9 cellular contexts compared by ENCODE assay signal in genomic region chr6:33746651-33747100, GRCh38. TPM values are rescaled to one million over a fixed set of nuclear protein-coding genes. Genes with fewer than 3 reads are reported as not detected.
A peak's percentile ranks its signal among the peaks of the same experiment; 100 is the strongest.
DNase-seq lines count a peak whose midpoint lies in the region; ATAC-seq, FAIRE-seq and TF ChIP-seq lines count a peak whose summit lies in the region.
"Had no signal": no experiment of that assay in that cellular context is flagged by ENCODE, and none has a peak within 500 bp of the region (broad histone marks: within the 10 kb centered on the region; RNA-seq: fewer than 3 reads in every experiment).

Gene IP6K3 (minus strand): TSS chr6:33746905. CDS start chr6:33735476, 11,429 bp downstream.

- no peak for TF ChIP-seq RAD21 in liver (IDR thresholded peaks at IDR 0.05)

- H3K9me3 ChIP-seq in duodenal mucosa (ENCODE audit: control insufficient read depth in 1 of 2, low read length in 2 of 2) (no peaks in the 10 kb centered on the region), liver (ENCODE audit: control insufficient read depth in 4 of 4, low read length in 3 of 4) (no peaks in the 10 kb centered on the region), skeletal muscle tissue (ENCODE audit: control insufficient read depth in 3 of 3, low read length in 3 of 3) (no peaks in the 10 kb centered on the region)

- peak within 1 kb of the TSS; percentile 68 for H3K27ac ChIP-seq in duodenal mucosa (ENCODE audit: low read depth, low read length)
- H3K27ac ChIP-seq in liver (ENCODE audit: low read depth in 1 of 2, low read length in 2 of 2) = peak within 1 kb of the TSS; percentile 73 to 76
- H3K27ac ChIP-seq in skeletal muscle tissue (ENCODE audit: low read depth, low read length) = peak within 1 kb of the TSS; percentile 100

- H3K36me3 ChIP-seq in duodenal mucosa (ENCODE audit: control insufficient read depth in 1 of 2, insufficient read depth in 2 of 2, low read length in 2 of 2) (no peaks in the 10 kb centered on the region), liver (ENCODE audit: control insufficient read depth in 4 of 4, insufficient read depth in 3 of 4, low read depth in 1 of 4, low read length in 3 of 4) (no peaks in the 10 kb centered on the region), skeletal muscle tissue (ENCODE audit: control insufficient read depth in 3 of 3, insufficient read depth in 3 of 3, low read length in 3 of 3) (peaks cover 3 to 15% (median 12%) of the 10 kb centered on the region in 3 donors)

- H3K4me3 ChIP-seq in duodenal mucosa (ENCODE audit: low read depth in 1 of 2, low read length in 2 of 2) = no peak within 1 kb of the TSS
- H3K4me3 ChIP-seq in liver (ENCODE audit: low read depth in 1 of 3, low read length in 3 of 3) = peak within 1 kb of the TSS; percentile 5 to 42 (median 25)
- H3K4me3 ChIP-seq in skeletal muscle tissue (ENCODE audit: low read length in 3 of 3) = peak within 1 kb of the TSS; percentile 91 to 99 (median 98)

- peak; percentile 73 for FAIRE-seq in HTR-8/SVneo (lab: Jason Lieb, UNC)

- DNase-seq in HTR-8/SVneo (ENCODE audit: insufficient read length, low spot score) (no peak), NCI-H146 (lab: John Stamatoyannopoulos, UW) (no peak)
- DNase-seq in stimulated activated CD4-positive, alpha-beta T cell treated with anti-CD3 and anti-CD28 coated beads, Interleukin-15, amount 100 ng/mL, for 24 hours = no peak
- DNase-seq: DMS79 had no signal

- ATAC-seq in HG03521 (IDR thresholded peaks at IDR 0.05; ENCODE audit: unreplicated experiment) (no peak), HG03280 (IDR thresholded peaks at IDR 0.05; ENCODE audit: unreplicated experiment) (no peak)

- WGBS in liver = 64% methylated on average over 10 of the region's 10 CpGs

- TF ChIP-seq CTCF in liver (IDR thresholded peaks at IDR 0.05; ENCODE audit: low read depth, low read length, missing input control) = no peak

- H3K9ac ChIP-seq in duodenal mucosa (ENCODE audit: low read depth in 1 of 2, low read length in 2 of 2) = peak within 1 kb of the TSS in 1 of 2 donors; percentile 39
- H3K9ac ChIP-seq in liver (ENCODE audit: low read depth in 1 of 2, low read length in 2 of 2) = peak within 1 kb of the TSS; percentile 18 to 37
- H3K9ac ChIP-seq in skeletal muscle tissue (ENCODE audit: low read depth in 1 of 3, low read length in 3 of 3) = peak within 1 kb of the TSS; percentile 99 to 100 (median 100)

- no peaks in the 10 kb centered on the region for H3K27me3 ChIP-seq in duodenal mucosa (ENCODE audit: control insufficient read depth in 1 of 2, insufficient read depth in 2 of 2, low read length in 2 of 2)
- H3K27me3 ChIP-seq in liver (ENCODE audit: control insufficient read depth in 4 of 4, insufficient read depth in 4 of 4, low read length in 3 of 4) = no peaks in the 10 kb centered on the region
- H3K27me3 ChIP-seq in skeletal muscle tissue (ENCODE audit: control insufficient read depth in 3 of 3, insufficient read depth in 3 of 3, low read length in 3 of 3) = peaks cover 0 to 5% (median 0%) of the 10 kb centered on the region in 3 donors

- H3K4me1 ChIP-seq in duodenal mucosa (ENCODE audit: control insufficient read depth in 1 of 2, insufficient read depth in 2 of 2, low read length in 2 of 2) (peaks cover 10 to 22% of the 10 kb centered on the region in 2 donors), liver (ENCODE audit: control insufficient read depth in 4 of 4, insufficient read depth in 4 of 4, low read length in 3 of 4) (peaks cover 2 to 52% (median 36%) of the 10 kb centered on the region in 4 donors), skeletal muscle tissue (ENCODE audit: control insufficient read depth in 3 of 3, insufficient read depth in 3 of 3, low read length in 3 of 3) (peaks cover 73 to 86% (median 76%) of the 10 kb centered on the region in 3 donors)

TF ChIP-seq in liver, 16 proteins besides CTCF, POLR2A, EP300 and RAD21:
- TF ChIP-seq FOXA1 (IDR thresholded peaks at IDR 0.05) (no peak), YY1 (IDR thresholded peaks at IDR 0.05) (no peak), NR2F2 (IDR thresholded peaks at IDR 0.05) (no peak)
- TF ChIP-seq, protein P1, sequence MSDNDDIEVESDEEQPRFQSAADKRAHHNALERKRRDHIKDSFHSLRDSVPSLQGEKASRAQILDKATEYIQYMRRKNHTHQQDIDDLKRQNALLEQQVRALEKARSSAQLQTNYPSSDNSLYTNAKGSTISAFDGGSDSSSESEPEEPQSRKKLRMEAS (IDR thresholded peaks at IDR 0.05) = no peak

RNA-seq across cellular contexts. Expression of gene IP6K3, which starts in this region (rescaled TPM):
- total RNA-seq in liver (10 to 100 TPM in 1 of 2 donors, 1 to 10 TPM in 1; 7.0 to 12.9 TPM), skeletal muscle tissue (13.6 TPM)
- 1 to 10 TPM; 1.5 to 6.4 TPM for polyA plus RNA-seq in liver

Comparison
In these comparisons a context has a peak if more than half of its experiments do, and no peak if none do; other contexts are left out.
1. H3K4me3 ChIP-seq: peak in liver (3 of 3) and skeletal muscle tissue (3 of 3); none in duodenal mucosa (0 of 2).
2. Peak in every context shown above with its lines, with median percentiles within 50 percentile points of each other: H3K27ac ChIP-seq.